ENCODE assay signal across 22 cellular contexts in the genomic region with DNA sequence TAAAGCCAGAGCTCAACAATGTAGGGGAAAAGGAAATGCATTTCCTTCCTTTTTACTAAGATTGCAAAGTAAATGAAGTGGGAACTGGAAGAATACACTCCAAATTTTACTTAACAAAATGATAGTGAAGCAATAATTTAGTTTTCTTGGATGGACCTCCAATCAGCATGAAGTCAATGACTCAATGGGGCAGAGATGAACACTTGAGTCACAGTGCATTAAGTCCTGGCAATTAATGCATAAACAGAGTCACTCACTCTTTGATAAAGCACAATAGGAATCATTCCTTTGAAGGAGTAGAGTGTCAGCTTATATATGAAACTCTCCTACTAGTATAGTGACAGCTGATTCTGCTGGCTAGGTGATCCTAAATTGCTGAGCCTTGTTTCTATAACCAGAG.
"Had no signal": no experiment of that assay in that cellular context is flagged by ENCODE, and none has a peak within 500 bp of the region (broad histone marks: within the 10 kb centered on the region; RNA-seq: fewer than 3 reads in every experiment).

No MANE protein-coding gene starts in this region.

- ATAC-seq: activated T-cell treated with anti-CD3 and anti-CD28 coated beads, Interleukin-2, amount 50 U/mL, for 72 hours; esophagus mucosa; heart right ventricle; left colon; sciatic nerve; stimulated activated effector memory CD8-positive, alpha-beta T cell treated with anti-CD3 and anti-CD28 coated beads, Interleukin-12 subunit alpha, Interleukin-12 subunit beta, amount 100 ng/mL, for 72 hours had no signal

- H3K27me3 ChIP-seq: heart right ventricle, stomach, transverse colon, uterus had no signal

- H3K4me3 ChIP-seq: heart right ventricle, stomach, transverse colon, uterus had no signal

- H3K36me3 Mint-ChIP-seq: activated CD4-positive, alpha-beta memory T cell treated with anti-CD3 and anti-CD28 coated beads for 36 hours; activated naive CD8-positive, alpha-beta T cell treated with anti-CD3 and anti-CD28 coated beads, Interleukin-2, amount 10 ng/mL, durations not matched to agents 7 days and 5 days; memory B cell; stimulated activated effector memory CD8-positive, alpha-beta T cell treated with anti-CD3 and anti-CD28 coated beads, Interleukin-12 subunit alpha, Interleukin-12 subunit beta, amount 100 ng/mL, for 72 hours had no signal

- H3K79me2 ChIP-seq: parathyroid adenoma had no signal

- H3K9me3 Mint-ChIP-seq: activated CD4-positive, alpha-beta memory T cell treated with anti-CD3 and anti-CD28 coated beads for 36 hours; activated naive CD4-positive, alpha-beta T cell treated with anti-CD3 and anti-CD28 coated beads for 36 hours; activated naive CD8-positive, alpha-beta T cell treated with anti-CD3 and anti-CD28 coated beads, Interleukin-2, amount 10 ng/mL, durations not matched to agents 7 days and 5 days; memory B cell; nephron; stimulated activated effector memory CD8-positive, alpha-beta T cell treated with anti-CD3 and anti-CD28 coated beads, Interleukin-12 subunit alpha, Interleukin-12 subunit beta, amount 100 ng/mL, for 72 hours had no signal

- H3K4me1 ChIP-seq: parathyroid adenoma, stomach, transverse colon, uterus had no signal

- H3K27ac Mint-ChIP-seq: activated CD4-positive, alpha-beta memory T cell treated with anti-CD3 and anti-CD28 coated beads for 36 hours; activated naive CD4-positive, alpha-beta T cell treated with anti-CD3 and anti-CD28 coated beads for 36 hours; activated naive CD8-positive, alpha-beta T cell treated with anti-CD3 and anti-CD28 coated beads, Interleukin-2, amount 10 ng/mL, durations not matched to agents 7 days and 5 days; activated T-cell treated with anti-CD3 and anti-CD28 coated beads, Interleukin-2, amount 50 U/mL, for 72 hours; memory B cell; nephron; stimulated activated effector memory CD8-positive, alpha-beta T cell treated with anti-CD3 and anti-CD28 coated beads, Interleukin-12 subunit alpha, Interleukin-12 subunit beta, amount 100 ng/mL, for 72 hours had no signal

- H3K9me3 ChIP-seq: heart right ventricle, stomach, transverse colon, uterus had no signal

- H3K4me1 Mint-ChIP-seq: memory B cell; stimulated activated effector memory CD8-positive, alpha-beta T cell treated with anti-CD3 and anti-CD28 coated beads, Interleukin-12 subunit alpha, Interleukin-12 subunit beta, amount 100 ng/mL, for 72 hours had no signal

- DNase-seq: activated CD4-positive, alpha-beta memory T cell treated with anti-CD3 and anti-CD28 coated beads for 36 hours; activated CD4-positive, alpha-beta T cell treated with anti-CD3 and anti-CD28 coated beads for 48 hours; activated effector memory CD4-positive, alpha-beta T cell treated with Interleukin-2 at 50 U/mL for 16 hours; activated naive CD4-positive, alpha-beta T cell treated with anti-CD3 and anti-CD28 coated beads for 36 hours; activated naive CD8-positive, alpha-beta T cell treated with anti-CD3 and anti-CD28 coated beads, Interleukin-2, amount 10 ng/mL, durations not matched to agents 7 days and 5 days; activated T-cell treated with anti-CD3 and anti-CD28 coated beads, Interleukin-2, amount 50 U/mL, for 72 hours; amniotic stem cell; cerebellar nuclear complex; heart right ventricle; left colon; nucleus accumbens; small intestine; stimulated activated CD4-positive, alpha-beta T cell treated with anti-CD3 and anti-CD28 coated beads, Interleukin-2, amount 100 ng/mL, for 24 hours; stomach; transverse colon; uterus had no signal

- H3K4me3 Mint-ChIP-seq: activated CD4-positive, alpha-beta memory T cell treated with anti-CD3 and anti-CD28 coated beads for 36 hours; activated naive CD4-positive, alpha-beta T cell treated with anti-CD3 and anti-CD28 coated beads for 36 hours; activated naive CD8-positive, alpha-beta T cell treated with anti-CD3 and anti-CD28 coated beads, Interleukin-2, amount 10 ng/mL, durations not matched to agents 7 days and 5 days; activated T-cell treated with anti-CD3 and anti-CD28 coated beads, Interleukin-2, amount 50 U/mL, for 72 hours; memory B cell; nephron; stimulated activated effector memory CD8-positive, alpha-beta T cell treated with anti-CD3 and anti-CD28 coated beads, Interleukin-12 subunit alpha, Interleukin-12 subunit beta, amount 100 ng/mL, for 72 hours had no signal

- H2AFZ ChIP-seq: parathyroid adenoma had no signal

- H3K36me3 ChIP-seq: heart right ventricle, stomach, transverse colon, uterus had no signal

- H3K9ac ChIP-seq: parathyroid adenoma had no signal

- H3K27ac ChIP-seq: heart right ventricle, parathyroid adenoma, stomach, transverse colon, uterus had no signal
